ENCODE assay signal across 22 cellular contexts in the genomic region with DNA sequence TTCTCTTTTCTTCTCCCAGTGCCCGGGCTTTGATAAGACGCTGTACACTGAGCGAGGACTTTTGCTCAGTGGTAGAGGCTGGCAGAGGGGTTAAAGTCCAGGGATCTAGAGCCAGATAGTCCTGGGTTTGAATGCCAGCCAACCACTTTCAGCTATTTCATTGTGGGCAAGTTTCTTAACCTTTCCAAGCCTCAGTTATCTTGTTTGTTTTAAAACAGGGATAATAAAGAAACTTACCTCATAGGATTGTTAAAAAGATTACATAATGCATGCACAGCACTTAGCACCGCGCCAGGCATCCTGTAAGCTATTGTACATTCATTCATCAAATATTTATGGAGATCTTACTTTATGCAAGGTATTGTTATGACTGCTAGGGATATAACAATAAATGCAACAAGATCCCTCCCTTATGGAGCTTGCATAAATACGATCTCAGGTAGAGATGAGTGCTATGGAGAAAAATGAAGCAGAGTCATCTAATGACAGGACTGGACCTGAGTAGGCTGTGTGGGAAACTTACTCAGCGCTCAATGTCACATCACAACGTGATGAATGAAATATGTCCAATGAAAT.
DNase-seq lines count a peak whose midpoint lies in the region; ATAC-seq, FAIRE-seq and TF ChIP-seq lines count a peak whose summit lies in the region.
"Had no signal": no experiment of that assay in that cellular context is flagged by ENCODE, and none has a peak within 500 bp of the region (broad histone marks: within the 10 kb centered on the region; RNA-seq: fewer than 3 reads in every experiment).

No MANE protein-coding gene starts in this region.

- CTCF ChIA-PET in HEK293 (lab: Yijun Ruan, JAX) = interaction anchor here (1.0 kb wide), 1 partner anchor 9 kb away, joined by 3 read pairs; no protein-coding TSS in a partner anchor

- H3K36me3 ChIP-seq in HEK293 (ENCODE audit: control insufficient read depth in 2 of 2, insufficient read depth in 1 of 2, low read length in 2 of 2) (peaks cover 0 to 17% of the 10 kb centered on the region in 2 experiments; a peak in 1 of 3 replicates), small intestine (ENCODE audit: control insufficient read depth in 2 of 2, insufficient read depth in 2 of 2, low read length in 2 of 2) (peaks cover 0 to 8% of the 10 kb centered on the region in 2 donors), heart right ventricle (peaks cover 0 to 91% (median 32%) of the 10 kb centered on the region in 9 donors)

- intact Hi-C loops in heart right ventricle (cut with DNase I) = no loop called here

- H3K27ac ChIP-seq in HEK293 (ENCODE audit: extremely low read depth, low read depth, low read length) = no peak overlapping the region
- peak overlapping the region; percentile 55 to 57 for H3K27ac ChIP-seq in small intestine (ENCODE audit: low read depth in 1 of 2, low read length in 1 of 2)
- no peak overlapping the region for H3K27ac ChIP-seq in heart right ventricle
- H3K27ac ChIP-seq: GM23248, lower lobe of right lung, SJCRH30, spleen, tibial artery had no signal

- H3K4me3 ChIP-seq in HEK293 (ENCODE audit: low read depth, low read length) (no peak overlapping the region), epithelial cell of esophagus (ENCODE audit: low read length) (no peak overlapping the region), small intestine (ENCODE audit: low read depth in 1 of 2, low read length in 2 of 2) (no peak overlapping the region), heart right ventricle (no peak overlapping the region)
- H3K4me3 ChIP-seq: GM23248, lower lobe of right lung, SJCRH30, spleen, tibial artery had no signal

- TF ChIP-seq CTCF in HEK293 (tag by site-specific recombination; IDR thresholded peaks at IDR 0.05) (no peak), epithelial cell of esophagus (IDR thresholded peaks at IDR 0.05; ENCODE audit: insufficient read depth, low read depth, low read length, missing control alignments) (no peak), heart right ventricle (IDR thresholded peaks at IDR 0.05) (no peak)

- POLR2A ChIA-PET in HEK293 (lab: Yijun Ruan, JAX) = no interaction called here

- FAIRE-seq in small intestine (lab: Jason Lieb, UNC) (peak; percentile 97), frontal cortex (lab: Jason Lieb, UNC) (no peak)

- H3K9me3 ChIP-seq in HEK293 (ENCODE audit: control insufficient read depth, insufficient read depth, low read depth, low read length) (no peaks in the 10 kb centered on the region), small intestine (ENCODE audit: control insufficient read depth, low read depth) (no peaks in the 10 kb centered on the region), heart right ventricle (no peaks in the 10 kb centered on the region)
- H3K9me3 ChIP-seq: lower lobe of right lung, SJCRH30, spleen, tibial artery had no signal

- 0 out of 2 replicates have a peak, but pooled peaks cover 3% of the 10 kb centered on the region for H3K4me1 ChIP-seq in HEK293 (ENCODE audit: control insufficient read depth, insufficient read depth, low read length)
- no peaks in the 10 kb centered on the region for H3K4me1 ChIP-seq in small intestine (ENCODE audit: control insufficient read depth in 2 of 2, insufficient read depth in 1 of 2, low read depth in 1 of 2, low read length in 1 of 2)
- H3K4me1 ChIP-seq in heart right ventricle = peaks cover 0 to 17% (median 3%) of the 10 kb centered on the region in 9 donors
- H3K4me1 ChIP-seq: SJCRH30, spleen, tibial artery had no signal

- WGBS in small intestine, 3 donors = 17 to 75% (median 39%) methylated on average over 8 of the region's 8 CpGs
- WGBS in heart right ventricle, 2 donors = 78 to 80% methylated on average over 8 of the region's 8 CpGs

- peak; percentile 54 for DNase-seq in NCI-H226
- DNase-seq in epithelial cell of esophagus (ENCODE audit: low read depth) = peak; percentile 98
- peak; percentile 99 for DNase-seq in small intestine
- DNase-seq in heart right ventricle = no peak
- DNase-seq in cortex of kidney (lab: John Stamatoyannopoulos, UW) = no peak
- no peak for DNase-seq in frontal cortex (ENCODE audit: low spot score in 2 of 2)
- DNase-seq: activated CD8-positive, alpha-beta memory T cell treated with anti-CD3 and anti-CD28 coated beads, Interleukin-2, amount 10 ng/mL, durations not matched to agents 7 days and 5 days; activated effector memory CD4-positive, alpha-beta T cell treated with anti-CD3 and anti-CD28 coated beads, Interleukin-2, amount 50 U/mL, for 16 hours; amygdala; GM23248; Kasumi-1; lower lobe of right lung; natural killer cell; NCI-H1436; NCI-H446; posterior cingulate gyrus; SJCRH30; spleen; T-helper 2 cell; tibial artery had no signal

- no peak for ATAC-seq in heart right ventricle
- ATAC-seq in GM21367 (IDR thresholded peaks at IDR 0.05; ENCODE audit: unreplicated experiment) = no peak
- ATAC-seq: activated CD8-positive, alpha-beta memory T cell treated with anti-CD3 and anti-CD28 coated beads, Interleukin-2, amount 10 ng/mL, durations not matched to agents 7 days and 5 days; natural killer cell had no signal

- no peaks in the 10 kb centered on the region for H3K27me3 ChIP-seq in small intestine (ENCODE audit: control insufficient read depth in 2 of 2, insufficient read depth in 2 of 2, low read length in 2 of 2)
- no peaks in the 10 kb centered on the region for H3K27me3 ChIP-seq in heart right ventricle
- H3K27me3 ChIP-seq: SJCRH30, spleen, tibial artery had no signal

TF ChIP-seq in HEK293, 187 proteins besides CTCF, POLR2A, EP300 and RAD21 (continues in another document):
- TF ChIP-seq ZNF211 (tag by site-specific recombination; IDR thresholded peaks at IDR 0.05; ENCODE audit: low read depth) (no peak), ZFP41 (tag by site-specific recombination; IDR thresholded peaks at IDR 0.05; ENCODE audit: borderline replicate concordance) (no peak), ZNF521 (tag by site-specific recombination; IDR thresholded peaks at IDR 0.05) (no peak), ZBTB21 (tag by site-specific recombination; IDR thresholded peaks at IDR 0.05) (no peak), ZNF621 (tag by site-specific recombination; IDR thresholded peaks at IDR 0.05) (no peak), ZNF416 (tag by site-specific recombination; IDR thresholded peaks at IDR 0.05) (no peak)
- TF ChIP-seq, protein P1, sequence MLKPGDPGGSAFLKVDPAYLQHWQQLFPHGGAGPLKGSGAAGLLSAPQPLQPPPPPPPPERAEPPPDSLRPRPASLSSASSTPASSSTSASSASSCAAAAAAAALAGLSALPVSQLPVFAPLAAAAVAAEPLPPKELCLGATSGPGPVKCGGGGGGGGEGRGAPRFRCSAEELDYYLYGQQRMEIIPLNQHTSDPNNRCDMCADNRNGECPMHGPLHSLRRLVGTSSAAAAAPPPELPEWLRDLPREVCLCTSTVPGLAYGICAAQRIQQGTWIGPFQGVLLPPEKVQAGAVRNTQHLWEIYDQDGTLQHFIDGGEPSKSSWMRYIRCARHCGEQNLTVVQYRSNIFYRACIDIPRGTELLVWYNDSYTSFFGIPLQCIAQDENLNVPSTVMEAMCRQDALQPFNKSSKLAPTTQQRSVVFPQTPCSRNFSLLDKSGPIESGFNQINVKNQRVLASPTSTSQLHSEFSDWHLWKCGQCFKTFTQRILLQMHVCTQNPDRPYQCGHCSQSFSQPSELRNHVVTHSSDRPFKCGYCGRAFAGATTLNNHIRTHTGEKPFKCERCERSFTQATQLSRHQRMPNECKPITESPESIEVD (tag by site-specific recombination; IDR thresholded peaks at IDR 0.05) = peak; percentile 55
- TF ChIP-seq, protein P2, sequence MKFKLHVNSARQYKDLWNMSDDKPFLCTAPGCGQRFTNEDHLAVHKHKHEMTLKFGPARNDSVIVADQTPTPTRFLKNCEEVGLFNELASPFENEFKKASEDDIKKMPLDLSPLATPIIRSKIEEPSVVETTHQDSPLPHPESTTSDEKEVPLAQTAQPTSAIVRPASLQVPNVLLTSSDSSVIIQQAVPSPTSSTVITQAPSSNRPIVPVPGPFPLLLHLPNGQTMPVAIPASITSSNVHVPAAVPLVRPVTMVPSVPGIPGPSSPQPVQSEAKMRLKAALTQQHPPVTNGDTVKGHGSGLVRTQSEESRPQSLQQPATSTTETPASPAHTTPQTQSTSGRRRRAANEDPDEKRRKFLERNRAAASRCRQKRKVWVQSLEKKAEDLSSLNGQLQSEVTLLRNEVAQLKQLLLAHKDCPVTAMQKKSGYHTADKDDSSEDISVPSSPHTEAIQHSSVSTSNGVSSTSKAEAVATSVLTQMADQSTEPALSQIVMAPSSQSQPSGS (tag by site-specific recombination; IDR thresholded peaks at IDR 0.05; ENCODE audit: low read depth) = peak; percentile 69; the same call in 1 of the 2 replicates
- TF ChIP-seq, protein P3, sequence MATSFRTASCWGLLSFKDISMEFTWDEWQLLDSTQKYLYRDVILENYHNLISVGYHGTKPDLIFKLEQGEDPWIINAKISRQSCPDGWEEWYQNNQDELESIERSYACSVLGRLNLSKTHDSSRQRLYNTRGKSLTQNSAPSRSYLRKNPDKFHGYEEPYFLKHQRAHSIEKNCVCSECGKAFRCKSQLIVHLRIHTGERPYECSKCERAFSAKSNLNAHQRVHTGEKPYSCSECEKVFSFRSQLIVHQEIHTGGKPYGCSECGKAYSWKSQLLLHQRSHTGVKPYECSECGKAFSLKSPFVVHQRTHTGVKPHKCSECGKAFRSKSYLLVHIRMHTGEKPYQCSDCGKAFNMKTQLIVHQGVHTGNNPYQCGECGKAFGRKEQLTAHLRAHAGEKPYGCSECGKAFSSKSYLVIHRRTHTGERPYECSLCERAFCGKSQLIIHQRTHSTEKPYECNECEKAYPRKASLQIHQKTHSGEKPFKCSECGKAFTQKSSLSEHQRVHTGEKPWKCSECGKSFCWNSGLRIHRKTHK (tag by site-specific recombination; IDR thresholded peaks at IDR 0.05) = no peak
- TF ChIP-seq, protein P4, sequence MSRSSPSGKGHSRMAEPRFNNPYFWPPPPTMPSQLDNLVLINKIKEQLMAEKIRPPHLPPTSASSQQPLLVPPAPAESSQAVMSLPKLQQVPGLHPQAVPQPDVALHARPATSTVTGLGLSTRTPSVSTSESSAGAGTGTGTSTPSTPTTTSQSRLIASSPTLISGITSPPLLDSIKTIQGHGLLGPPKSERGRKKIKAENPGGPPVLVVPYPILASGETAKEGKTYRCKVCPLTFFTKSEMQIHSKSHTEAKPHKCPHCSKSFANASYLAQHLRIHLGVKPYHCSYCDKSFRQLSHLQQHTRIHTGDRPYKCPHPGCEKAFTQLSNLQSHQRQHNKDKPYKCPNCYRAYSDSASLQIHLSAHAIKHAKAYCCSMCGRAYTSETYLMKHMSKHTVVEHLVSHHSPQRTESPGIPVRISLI (tag by site-specific recombination; IDR thresholded peaks at IDR 0.05) = no peak

Comparison
In these comparisons a context has a peak if more than half of its experiments do, and no peak if none do; other contexts are left out.
1. H3K27ac ChIP-seq: peak in small intestine (2 of 2); none in HEK293 (single experiment) and heart right ventricle (0 of 10).
2. DNase-seq: peak in NCI-H226 (single experiment), epithelial cell of esophagus (single experiment) and small intestine (single experiment); none in heart right ventricle (0 of 2), cortex of kidney (single experiment) and frontal cortex (0 of 2).